Comparison of ENCODE assay signal across 1 cellular context in the genomic region with DNA sequence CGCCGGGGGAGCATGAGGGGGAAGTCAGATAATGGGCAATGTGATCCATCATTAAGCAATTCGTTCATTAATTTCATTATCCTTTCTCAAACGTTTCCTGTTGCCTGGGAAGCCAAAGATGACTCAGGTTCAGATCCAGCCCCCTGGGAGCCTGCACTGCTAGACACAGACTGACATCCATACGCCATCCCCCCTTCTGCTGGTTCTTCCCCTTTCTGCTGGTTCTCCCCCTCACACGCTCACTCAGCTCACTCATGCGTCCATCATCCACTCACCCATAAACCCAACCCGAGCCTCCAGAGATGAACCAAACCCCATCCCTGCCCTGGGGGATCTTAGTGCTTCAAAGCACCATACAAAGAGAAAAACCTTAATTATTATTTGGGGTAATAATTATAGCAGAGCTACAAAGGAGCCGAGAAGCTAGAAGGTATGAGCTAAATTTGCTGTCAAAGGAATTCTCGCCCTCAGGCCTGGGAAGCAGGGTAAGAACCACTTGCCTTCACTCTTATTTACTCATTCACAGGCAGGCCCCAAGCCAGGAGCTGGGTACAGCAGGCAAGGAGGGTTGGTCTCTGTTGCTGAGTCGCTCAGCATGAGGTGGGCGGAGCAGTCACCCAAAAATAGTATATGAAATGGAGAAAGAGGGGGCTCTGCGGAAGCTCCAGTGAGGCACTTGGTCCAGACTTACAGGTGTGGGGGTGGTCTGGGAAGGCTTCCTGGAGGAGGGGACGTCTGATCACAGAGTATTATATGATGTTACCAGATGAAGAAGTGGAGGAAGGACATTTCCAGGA.
A peak's percentile ranks its signal among the peaks of the same experiment; 100 is the strongest.
TF ChIP-seq lines count a peak whose summit lies in the region.

No MANE protein-coding gene starts in this region.

TF ChIP-seq in GM12878, 131 proteins besides CTCF, POLR2A, EP300 and RAD21 (continues in another document):
- TF ChIP-seq MEF2A (IDR thresholded peaks at IDR 0.05; ENCODE audit: insufficient read depth, low read depth, low read length) (no peak), FOXM1 (IDR thresholded peaks at IDR 0.05; ENCODE audit: low read depth, low read length) (no peak), CREB1 (IDR thresholded peaks at IDR 0.05; ENCODE audit: low read depth) (no peak), IKZF2 (IDR thresholded peaks at IDR 0.05) (peak in 1 of 2 experiments; percentile 25; a peak in 1 of 4 replicates), ATF7 (IDR thresholded peaks at IDR 0.05; ENCODE audit: low read depth) (0 out of 2 replicates have a peak, but pooled peaks have one; percentile 18), KLF5 (IDR thresholded peaks at IDR 0.05; ENCODE audit: partially characterized antibody) (no peak), MEF2B (IDR thresholded peaks at IDR 0.05; ENCODE audit: partially characterized antibody, poor library complexity, severe bottlenecking) (peak; percentile 33), ZNF207 (IDR thresholded peaks at IDR 0.05; ENCODE audit: borderline replicate concordance) (no peak), MXI1 (IDR thresholded peaks at IDR 0.05; ENCODE audit: low read depth, low read length) (no peak), RAD51 (IDR thresholded peaks at IDR 0.05) (no peak), POLR2AphosphoS2 (IDR thresholded peaks at IDR 0.05; ENCODE audit: low read depth, low read length) (no peak), BHLHE40 (IDR thresholded peaks at IDR 0.05; ENCODE audit: borderline replicate concordance in 1 of 2, low read depth in 2 of 2, low read length in 1 of 2) (peak in 1 of 2 experiments; percentile 46; a peak in 1 of 4 replicates), POLR2AphosphoS5 (IDR thresholded peaks at IDR 0.05; ENCODE audit: low read length) (no peak), WRNIP1 (IDR thresholded peaks at IDR 0.05; ENCODE audit: borderline replicate concordance, low read depth, low read length) (no peak), BCL3 (IDR thresholded peaks at IDR 0.05; ENCODE audit: borderline replicate concordance, insufficient read depth, low read depth, low read length, poor library complexity, severe bottlenecking) (no peak), SIX5 (IDR thresholded peaks at IDR 0.05; ENCODE audit: low read depth, low read length, severe bottlenecking) (no peak), NFIC (IDR thresholded peaks at IDR 0.05; ENCODE audit: low read depth, low read length) (no peak), MTA3 (IDR thresholded peaks at IDR 0.05; ENCODE audit: borderline replicate concordance, low read length) (no peak), TARDBP (IDR thresholded peaks at IDR 0.05; ENCODE audit: borderline replicate concordance) (no peak), LARP7 (IDR thresholded peaks at IDR 0.05) (no peak), TCF12 (IDR thresholded peaks at IDR 0.05; ENCODE audit: low read depth, low read length) (0 out of 2 replicates have a peak, but pooled peaks have one; percentile 42), SRF (IDR thresholded peaks at IDR 0.05; ENCODE audit: low read depth in 2 of 2, low read length in 2 of 2) (no peak), NR2F1 (conservative IDR thresholded peaks at IDR 0.05) (no peak), BACH1 (IDR thresholded peaks at IDR 0.05; ENCODE audit: borderline replicate concordance) (no peak), ZBTB33 (IDR thresholded peaks at IDR 0.05) (no peak), USF2 (IDR thresholded peaks at IDR 0.05; ENCODE audit: borderline replicate concordance, low read depth, low read length) (no peak), NR2C2 (IDR thresholded peaks at IDR 0.05; ENCODE audit: borderline replicate concordance, control insufficient read depth, insufficient read length, low read depth) (no peak), PKNOX1 (IDR thresholded peaks at IDR 0.05) (peak; percentile 89), RUNX3 (IDR thresholded peaks at IDR 0.05; ENCODE audit: low read length) (no peak), ZNF622 (IDR thresholded peaks at IDR 0.05) (no peak), MYC (IDR thresholded peaks at IDR 0.05; ENCODE audit: insufficient read depth, insufficient read length, insufficient replicate concordance, low read length, severe bottlenecking) (no peak), CUX1 (IDR thresholded peaks at IDR 0.05; ENCODE audit: insufficient replicate concordance, low read depth, low read length) (no peak), ZNF384 (IDR thresholded peaks at IDR 0.05; ENCODE audit: borderline replicate concordance, low read depth, low read length) (no peak), SMARCA5 (IDR thresholded peaks at IDR 0.05) (no peak), SMC3 (IDR thresholded peaks at IDR 0.05; ENCODE audit: borderline replicate concordance, low read length) (no peak), STAT3 (IDR thresholded peaks at IDR 0.05; ENCODE audit: low read depth, low read length) (no peak), SREBF1 (IDR thresholded peaks at IDR 0.05; ENCODE audit: low read length) (no peak), CBFB (IDR thresholded peaks at IDR 0.05; ENCODE audit: low read depth) (no peak), PAX5 (IDR thresholded peaks at IDR 0.05; ENCODE audit: borderline replicate concordance, low read depth, low read length) (0 out of 2 replicates have a peak, but pooled peaks have one; percentile 39), KDM1A (IDR thresholded peaks at IDR 0.05; ENCODE audit: borderline replicate concordance) (no peak), MTA2 (IDR thresholded peaks at IDR 0.05; ENCODE audit: low read depth) (no peak), CBX3 (IDR thresholded peaks at IDR 0.05; ENCODE audit: borderline replicate concordance, low read depth) (no peak), GABPA (IDR thresholded peaks at IDR 0.05; ENCODE audit: low read depth) (no peak)
- TF ChIP-seq, protein P1, sequence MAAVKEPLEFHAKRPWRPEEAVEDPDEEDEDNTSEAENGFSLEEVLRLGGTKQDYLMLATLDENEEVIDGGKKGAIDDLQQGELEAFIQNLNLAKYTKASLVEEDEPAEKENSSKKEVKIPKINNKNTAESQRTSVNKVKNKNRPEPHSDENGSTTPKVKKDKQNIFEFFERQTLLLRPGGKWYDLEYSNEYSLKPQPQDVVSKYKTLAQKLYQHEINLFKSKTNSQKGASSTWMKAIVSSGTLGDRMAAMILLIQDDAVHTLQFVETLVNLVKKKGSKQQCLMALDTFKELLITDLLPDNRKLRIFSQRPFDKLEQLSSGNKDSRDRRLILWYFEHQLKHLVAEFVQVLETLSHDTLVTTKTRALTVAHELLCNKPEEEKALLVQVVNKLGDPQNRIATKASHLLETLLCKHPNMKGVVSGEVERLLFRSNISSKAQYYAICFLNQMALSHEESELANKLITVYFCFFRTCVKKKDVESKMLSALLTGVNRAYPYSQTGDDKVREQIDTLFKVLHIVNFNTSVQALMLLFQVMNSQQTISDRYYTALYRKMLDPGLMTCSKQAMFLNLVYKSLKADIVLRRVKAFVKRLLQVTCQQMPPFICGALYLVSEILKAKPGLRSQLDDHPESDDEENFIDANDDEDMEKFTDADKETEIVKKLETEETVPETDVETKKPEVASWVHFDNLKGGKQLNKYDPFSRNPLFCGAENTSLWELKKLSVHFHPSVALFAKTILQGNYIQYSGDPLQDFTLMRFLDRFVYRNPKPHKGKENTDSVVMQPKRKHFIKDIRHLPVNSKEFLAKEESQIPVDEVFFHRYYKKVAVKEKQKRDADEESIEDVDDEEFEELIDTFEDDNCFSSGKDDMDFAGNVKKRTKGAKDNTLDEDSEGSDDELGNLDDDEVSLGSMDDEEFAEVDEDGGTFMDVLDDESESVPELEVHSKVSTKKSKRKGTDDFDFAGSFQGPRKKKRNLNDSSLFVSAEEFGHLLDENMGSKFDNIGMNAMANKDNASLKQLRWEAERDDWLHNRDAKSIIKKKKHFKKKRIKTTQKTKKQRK (IDR thresholded peaks at IDR 0.05; ENCODE audit: low read depth, low read length): no peak
- TF ChIP-seq, protein P2, sequence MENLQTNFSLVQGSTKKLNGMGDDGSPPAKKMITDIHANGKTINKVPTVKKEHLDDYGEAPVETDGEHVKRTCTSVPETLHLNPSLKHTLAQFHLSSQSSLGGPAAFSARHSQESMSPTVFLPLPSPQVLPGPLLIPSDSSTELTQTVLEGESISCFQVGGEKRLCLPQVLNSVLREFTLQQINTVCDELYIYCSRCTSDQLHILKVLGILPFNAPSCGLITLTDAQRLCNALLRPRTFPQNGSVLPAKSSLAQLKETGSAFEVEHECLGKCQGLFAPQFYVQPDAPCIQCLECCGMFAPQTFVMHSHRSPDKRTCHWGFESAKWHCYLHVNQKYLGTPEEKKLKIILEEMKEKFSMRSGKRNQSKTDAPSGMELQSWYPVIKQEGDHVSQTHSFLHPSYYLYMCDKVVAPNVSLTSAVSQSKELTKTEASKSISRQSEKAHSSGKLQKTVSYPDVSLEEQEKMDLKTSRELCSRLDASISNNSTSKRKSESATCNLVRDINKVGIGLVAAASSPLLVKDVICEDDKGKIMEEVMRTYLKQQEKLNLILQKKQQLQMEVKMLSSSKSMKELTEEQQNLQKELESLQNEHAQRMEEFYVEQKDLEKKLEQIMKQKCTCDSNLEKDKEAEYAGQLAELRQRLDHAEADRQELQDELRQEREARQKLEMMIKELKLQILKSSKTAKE (IDR thresholded peaks at IDR 0.05; ENCODE audit: low read depth, poor library complexity, severe bottlenecking): no peak
